In the genomic region with DNA sequence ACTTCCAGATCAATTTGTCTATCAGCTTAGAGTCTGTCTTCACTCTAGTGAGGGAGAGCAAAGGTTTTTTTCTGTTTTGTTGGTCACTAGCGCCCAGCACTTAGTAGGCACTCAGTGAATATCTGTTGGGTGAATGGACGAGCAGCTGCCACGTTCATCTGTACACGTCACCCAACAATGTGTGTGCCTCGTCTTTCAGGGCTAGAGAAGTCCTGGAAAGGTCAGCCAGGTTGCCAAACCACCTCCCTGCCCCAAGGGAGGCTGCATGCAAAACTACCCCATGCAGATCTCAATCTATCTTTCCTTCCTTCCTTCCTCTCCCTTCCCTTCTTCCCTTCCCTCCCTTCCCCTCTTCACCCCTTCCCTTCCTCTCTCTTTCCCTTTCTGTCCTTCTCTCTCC, we compare ENCODE assay signal across 29 cellular contexts.
DNase-seq lines count a peak whose midpoint lies in the region; ATAC-seq, FAIRE-seq and TF ChIP-seq lines count a peak whose summit lies in the region.
"Had no signal": no experiment of that assay in that cellular context is flagged by ENCODE, and none has a peak within 500 bp of the region (broad histone marks: within the 10 kb centered on the region; RNA-seq: fewer than 3 reads in every experiment).

No MANE protein-coding gene starts in this region.

- no peak overlapping the region for H2AFZ ChIP-seq in HepG2 (ENCODE audit: low read length)

- no peak overlapping the region for H3K27ac ChIP-seq in HepG2 (ENCODE audit: extremely low read length, insufficient read depth, low read length)
- H3K27ac ChIP-seq in right lobe of liver = no peak overlapping the region
- peak overlapping the region; percentile 97 for H3K27ac ChIP-seq in epithelial cell of prostate
- H3K27ac ChIP-seq: Peyer's patch, uterus had no signal

- peaks cover 92% of the 10 kb centered on the region for H3K79me2 ChIP-seq in HepG2 (ENCODE audit: insufficient read depth, low read length)

- BruUV-seq in HepG2 (replicated peaks; lab: Mats Ljungman, UMichigan) = no TSS peak

- no peaks in the 10 kb centered on the region for H4K20me1 ChIP-seq in HepG2 (ENCODE audit: insufficient read depth, low read length)

- intact Hi-C loops in HepG2 (cut with micrococcal nuclease; ENCODE audit: unreplicated experiment) = no loop called here
- intact Hi-C loops in right lobe of liver (cut with DNase I) = no loop called here
- intact Hi-C loops in posterior vena cava (cut with DNase I) = loop anchor here in 1 of 2 donors (10.0 kb wide), 1 partner anchor 57 kb away; no protein-coding TSS in a partner anchor

- ATAC-seq in HepG2 (no peak), right lobe of liver (no peak), GM19455 (IDR thresholded peaks at IDR 0.05; ENCODE audit: unreplicated experiment) (no peak)
- ATAC-seq: left ventricle myocardium superior; naive thymus-derived CD8-positive, alpha-beta T cell had no signal

- peaks cover 81% of the 10 kb centered on the region for H3K4me1 ChIP-seq in HepG2 (ENCODE audit: insufficient read depth, low read length)
- H3K4me1 ChIP-seq in right lobe of liver = no peaks in the 10 kb centered on the region
- H3K4me1 ChIP-seq: uterus had no signal

- DNase-seq in HepG2 (ENCODE audit: low spot score) (no peak), right lobe of liver (no peak), epithelial cell of prostate (ENCODE audit: low read depth, low spot score) (no peak), posterior vena cava (ENCODE audit: low spot score) (peak; percentile 12), DMS 273 (lab: John Stamatoyannopoulos, UW; ENCODE audit: unreplicated experiment) (no peak), GM19238 (ENCODE audit: insufficient read length, low spot score) (no peak), NCI-H2029 treated with DMSO at 0.1 percent for 48 hours (lab: John Stamatoyannopoulos, UW) (no peak)
- DNase-seq: activated CD4-positive, alpha-beta T cell treated with anti-CD3 and anti-CD28 coated beads, Interleukin-2, amount 50 U/mL, for 1 hour; activated naive CD4-positive, alpha-beta T cell treated with anti-CD3 and anti-CD28 coated beads, Interleukin-2, amount 10 ng/mL, durations not matched to agents 7 days and 5 days; AML-193; amniotic stem cell; caudate nucleus; CD4-positive, alpha-beta T cell; DMS153; GOT3; hypothalamus; left ventricle myocardium superior; naive thymus-derived CD8-positive, alpha-beta T cell; NCI-H1105; NCI-H1930; NCI-H526 treated with DMSO at 0.1 percent for 48 hours; stimulated activated CD4-positive, alpha-beta T cell treated with anti-CD3 and anti-CD28 coated beads, Interleukin-2, amount 100 ng/mL, for 24 hours; T1000; uterus had no signal

- CTCF ChIA-PET in HepG2 (lab: Yijun Ruan, JAX; ENCODE audit: low intra/inter-chr PET ratio, low total read pairs) = no interaction called here

- TF ChIP-seq CTCF in HepG2 (CRISPR knock-in tag; IDR thresholded peaks at IDR 0.05) (no peak), right lobe of liver (IDR thresholded peaks at IDR 0.05) (no peak)

- H3K27me3 ChIP-seq in HepG2 (ENCODE audit: control insufficient read depth in 1 of 2, insufficient read depth in 2 of 2, low read length in 2 of 2) = no peaks in the 10 kb centered on the region
- no peaks in the 10 kb centered on the region for H3K27me3 ChIP-seq in right lobe of liver
- H3K27me3 ChIP-seq: Peyer's patch, uterus had no signal

- TF ChIP-seq POLR2A in HepG2 (IDR thresholded peaks at IDR 0.05; ENCODE audit: insufficient read depth in 1 of 2, low read depth in 2 of 2, low read length in 2 of 2) = no peak
- TF ChIP-seq POLR2A in right lobe of liver (IDR thresholded peaks at IDR 0.05) = no peak

- H3K9me3 ChIP-seq in HepG2 (ENCODE audit: low read length) (no peaks in the 10 kb centered on the region), right lobe of liver (no peaks in the 10 kb centered on the region)
- H3K9me3 ChIP-seq: Peyer's patch, uterus had no signal

- no peak overlapping the region for H3K9ac ChIP-seq in HepG2 (ENCODE audit: insufficient read depth, low read depth, low read length)

- no peak overlapping the region for H3K4me3 ChIP-seq in HepG2 (replicated peaks in 1 of 3; ENCODE audit: insufficient read depth in 1 of 3, low read depth in 2 of 3, low read length in 3 of 3)
- H3K4me3 ChIP-seq in right lobe of liver = no peak overlapping the region
- H3K4me3 ChIP-seq: Peyer's patch, skin epidermis, uterus had no signal

- H3K4me2 ChIP-seq in HepG2 (ENCODE audit: low read depth, low read length) = no peak overlapping the region

- WGBS in HepG2 (ENCODE audit: low lambda C conversion rate) = 94% methylated on average over 5 of the region's 5 CpGs
- WGBS in right lobe of liver (ENCODE audit: insufficient coverage, low coverage, low lambda C conversion rate, missing lambda C conversion rate) = 40% methylated on average over 3 of the region's 5 CpGs

- TF ChIP-seq EP300 in HepG2 (IDR thresholded peaks at IDR 0.05; ENCODE audit: low read depth in 2 of 2, low read length in 2 of 2) (no peak), HepG2 (CRISPR knock-in tag; IDR thresholded peaks at IDR 0.05; ENCODE audit: borderline replicate concordance) (no peak)

- H3K36me3 ChIP-seq in HepG2 (replicated peaks in 1 of 2; ENCODE audit: control insufficient read depth in 1 of 2, insufficient read depth in 2 of 2, low read length in 2 of 2) (no peaks in the 10 kb centered on the region), right lobe of liver (no peaks in the 10 kb centered on the region)
- H3K36me3 ChIP-seq: Peyer's patch, uterus had no signal

- FAIRE-seq in HepG2 (lab: Jason Lieb, UNC) = no peak
- FAIRE-seq: A204.1, endometrium had no signal

- no peak for TF ChIP-seq RAD21 in HepG2 (CRISPR knock-in tag; IDR thresholded peaks at IDR 0.05)

- in situ Hi-C loops in HepG2 (cut with HindIII; ENCODE audit: extremely low pct_ligation_motif_present, low pct_unique_long_range_greater_than_20kb) = no loop called here

- POLR2A ChIA-PET in HepG2 (lab: Yijun Ruan, JAX) = interaction anchor here (0.6 to 1.5 kb wide), 2 partner anchors 40 to 62 kb away, joined by 3 to 4 read pairs; no protein-coding TSS in a partner anchor

TF ChIP-seq in HepG2, 621 proteins besides CTCF, POLR2A, EP300 and RAD21 (continues in another document):
- TF ChIP-seq HNRNPK (IDR thresholded peaks at IDR 0.05; ENCODE audit: low read depth, low read length, poor library complexity, severe bottlenecking) (peak; percentile 80), SALL1 (CRISPR knock-in tag; IDR thresholded peaks at IDR 0.05) (no peak), RBM22 (optimal IDR thresholded peaks at IDR 0.05; ENCODE audit: low read length) (peak; percentile 67), RXRB (CRISPR knock-in tag; IDR thresholded peaks at IDR 0.05; ENCODE audit: borderline replicate concordance) (no peak)
- TF ChIP-seq, protein P1, sequence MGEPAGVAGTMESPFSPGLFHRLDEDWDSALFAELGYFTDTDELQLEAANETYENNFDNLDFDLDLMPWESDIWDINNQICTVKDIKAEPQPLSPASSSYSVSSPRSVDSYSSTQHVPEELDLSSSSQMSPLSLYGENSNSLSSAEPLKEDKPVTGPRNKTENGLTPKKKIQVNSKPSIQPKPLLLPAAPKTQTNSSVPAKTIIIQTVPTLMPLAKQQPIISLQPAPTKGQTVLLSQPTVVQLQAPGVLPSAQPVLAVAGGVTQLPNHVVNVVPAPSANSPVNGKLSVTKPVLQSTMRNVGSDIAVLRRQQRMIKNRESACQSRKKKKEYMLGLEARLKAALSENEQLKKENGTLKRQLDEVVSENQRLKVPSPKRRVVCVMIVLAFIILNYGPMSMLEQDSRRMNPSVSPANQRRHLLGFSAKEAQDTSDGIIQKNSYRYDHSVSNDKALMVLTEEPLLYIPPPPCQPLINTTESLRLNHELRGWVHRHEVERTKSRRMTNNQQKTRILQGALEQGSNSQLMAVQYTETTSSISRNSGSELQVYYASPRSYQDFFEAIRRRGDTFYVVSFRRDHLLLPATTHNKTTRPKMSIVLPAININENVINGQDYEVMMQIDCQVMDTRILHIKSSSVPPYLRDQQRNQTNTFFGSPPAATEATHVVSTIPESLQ (CRISPR knock-in tag; conservative IDR thresholded peaks at IDR 0.05) = no peak
- TF ChIP-seq, protein P2, sequence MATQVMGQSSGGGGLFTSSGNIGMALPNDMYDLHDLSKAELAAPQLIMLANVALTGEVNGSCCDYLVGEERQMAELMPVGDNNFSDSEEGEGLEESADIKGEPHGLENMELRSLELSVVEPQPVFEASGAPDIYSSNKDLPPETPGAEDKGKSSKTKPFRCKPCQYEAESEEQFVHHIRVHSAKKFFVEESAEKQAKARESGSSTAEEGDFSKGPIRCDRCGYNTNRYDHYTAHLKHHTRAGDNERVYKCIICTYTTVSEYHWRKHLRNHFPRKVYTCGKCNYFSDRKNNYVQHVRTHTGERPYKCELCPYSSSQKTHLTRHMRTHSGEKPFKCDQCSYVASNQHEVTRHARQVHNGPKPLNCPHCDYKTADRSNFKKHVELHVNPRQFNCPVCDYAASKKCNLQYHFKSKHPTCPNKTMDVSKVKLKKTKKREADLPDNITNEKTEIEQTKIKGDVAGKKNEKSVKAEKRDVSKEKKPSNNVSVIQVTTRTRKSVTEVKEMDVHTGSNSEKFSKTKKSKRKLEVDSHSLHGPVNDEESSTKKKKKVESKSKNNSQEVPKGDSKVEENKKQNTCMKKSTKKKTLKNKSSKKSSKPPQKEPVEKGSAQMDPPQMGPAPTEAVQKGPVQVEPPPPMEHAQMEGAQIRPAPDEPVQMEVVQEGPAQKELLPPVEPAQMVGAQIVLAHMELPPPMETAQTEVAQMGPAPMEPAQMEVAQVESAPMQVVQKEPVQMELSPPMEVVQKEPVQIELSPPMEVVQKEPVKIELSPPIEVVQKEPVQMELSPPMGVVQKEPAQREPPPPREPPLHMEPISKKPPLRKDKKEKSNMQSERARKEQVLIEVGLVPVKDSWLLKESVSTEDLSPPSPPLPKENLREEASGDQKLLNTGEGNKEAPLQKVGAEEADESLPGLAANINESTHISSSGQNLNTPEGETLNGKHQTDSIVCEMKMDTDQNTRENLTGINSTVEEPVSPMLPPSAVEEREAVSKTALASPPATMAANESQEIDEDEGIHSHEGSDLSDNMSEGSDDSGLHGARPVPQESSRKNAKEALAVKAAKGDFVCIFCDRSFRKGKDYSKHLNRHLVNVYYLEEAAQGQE (IDR thresholded peaks at IDR 0.05; ENCODE audit: borderline replicate concordance in 1 of 2, low read depth in 1 of 2, low read length in 2 of 2) = no peak
- TF ChIP-seq, protein P3, sequence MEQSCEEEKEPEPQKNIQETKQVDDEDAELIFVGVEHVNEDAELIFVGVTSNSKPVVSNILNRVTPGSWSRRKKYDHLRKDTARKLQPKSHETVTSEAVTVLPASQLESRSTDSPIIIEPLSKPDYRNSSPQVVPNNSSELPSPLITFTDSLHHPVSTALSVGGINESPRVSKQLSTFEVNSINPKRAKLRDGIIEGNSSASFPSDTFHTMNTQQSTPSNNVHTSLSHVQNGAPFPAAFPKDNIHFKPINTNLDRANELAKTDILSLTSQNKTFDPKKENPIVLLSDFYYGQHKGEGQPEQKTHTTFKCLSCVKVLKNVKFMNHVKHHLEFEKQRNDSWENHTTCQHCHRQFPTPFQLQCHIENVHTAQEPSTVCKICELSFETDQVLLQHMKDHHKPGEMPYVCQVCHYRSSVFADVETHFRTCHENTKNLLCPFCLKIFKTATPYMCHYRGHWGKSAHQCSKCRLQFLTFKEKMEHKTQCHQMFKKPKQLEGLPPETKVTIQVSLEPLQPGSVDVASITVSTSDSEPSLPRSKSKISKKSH (CRISPR knock-in tag; IDR thresholded peaks at IDR 0.05; ENCODE audit: borderline replicate concordance) = no peak
